In genomic region chr7:37491919-37492694, GRCh38 we compare ENCODE assay signal across 1 cellular context.
TF ChIP-seq lines count a peak whose summit lies in the region.

No MANE protein-coding gene starts in this region.

TF ChIP-seq in K562, 482 proteins besides CTCF, POLR2A, EP300 and RAD21 (continued from another document):
- TF ChIP-seq E2F8 (IDR thresholded peaks at IDR 0.05; ENCODE audit: low read depth, partially characterized antibody) (no peak), FOXP1 (CRISPR knock-in tag; IDR thresholded peaks at IDR 0.05) (no peak), NFYB (IDR thresholded peaks at IDR 0.05; ENCODE audit: extremely low read depth, insufficient read length) (peak; percentile 61), SNRNP70 (optimal IDR thresholded peaks at IDR 0.05; ENCODE audit: low read depth, low read length) (no peak), CTCFL (IDR thresholded peaks at IDR 0.05; ENCODE audit: borderline replicate concordance, insufficient read depth, low read depth, low read length, poor library complexity, severe bottlenecking) (peak; percentile 18)
